13 cellular contexts compared by ENCODE assay signal in genomic region chr11:9214765-9215164, GRCh38. TPM values are rescaled to one million over a fixed set of nuclear protein-coding genes. Genes with fewer than 3 reads are reported as not detected.
DNase-seq lines count a peak whose midpoint lies in the region; ATAC-seq and TF ChIP-seq lines count a peak whose summit lies in the region.
"Had no signal": no experiment of that assay in that cellular context is flagged by ENCODE, and none has a peak within 500 bp of the region (broad histone marks: within the 10 kb centered on the region; RNA-seq: fewer than 3 reads in every experiment).

No MANE protein-coding gene starts in this region.

- H3K9me2 ChIP-seq in HCT116 (ENCODE audit: insufficient read depth) (no peaks in the 10 kb centered on the region), SK-N-SH (no peaks in the 10 kb centered on the region)

- no peak for TF ChIP-seq EP300 in SK-N-SH (IDR thresholded peaks at IDR 0.05; ENCODE audit: borderline replicate concordance in 1 of 2, low read depth in 1 of 2, low read length in 1 of 2)

- H3K9ac ChIP-seq in HCT116 (ENCODE audit: low read length) (no peak overlapping the region), SK-N-SH (no peak overlapping the region), neuronal stem cell (ENCODE audit: low read depth, low read length, poor library complexity) (no peak overlapping the region)

- H4K91ac ChIP-seq in neuronal stem cell (ENCODE audit: low read depth, low read length, poor library complexity), result no peak overlapping the region

- H3K4me1 ChIP-seq in HCT116 (ENCODE audit: control insufficient read depth in 1 of 2, insufficient read depth in 2 of 2, low read length in 2 of 2), result peaks cover 28 to 49% of the 10 kb centered on the region in 2 experiments
- H3K4me1 ChIP-seq in SK-N-SH (ENCODE audit: control insufficient read depth in 1 of 2, insufficient read depth in 2 of 2, low read depth in 1 of 2, low read length in 1 of 2), result peaks cover 0 to 8% of the 10 kb centered on the region in 2 experiments; a peak in 1 of 4 replicates
- peaks cover 0 to 2% of the 10 kb centered on the region in 2 donors for H3K4me1 ChIP-seq in neuronal stem cell (ENCODE audit: control insufficient read depth in 2 of 2, insufficient read depth in 1 of 2, low read depth in 1 of 2, low read length in 2 of 2)

- H3K27ac ChIP-seq in HCT116 (ENCODE audit: low read depth, low read length), result peak overlapping the region; percentile 19; the same call in 1 of the 2 replicates
- H3K27ac ChIP-seq in SK-N-SH (ENCODE audit: low read depth in 2 of 2, low read length in 1 of 2), result no peak overlapping the region
- H3K27ac ChIP-seq in neuronal stem cell (replicated peaks; ENCODE audit: low read length), result no peak overlapping the region
- H3K27ac ChIP-seq: brain microvascular endothelial cell had no signal

- H4K20me1 ChIP-seq in HCT116 (ENCODE audit: insufficient read depth) (no peaks in the 10 kb centered on the region; the same call in 1 of the 2 replicates), SK-N-SH (ENCODE audit: insufficient read depth) (peaks cover 75% of the 10 kb centered on the region)

- H3K14ac ChIP-seq in neuronal stem cell (ENCODE audit: low read length), result no peak overlapping the region

- H3K9me3 ChIP-seq in HCT116 (ENCODE audit: control insufficient read depth in 1 of 2, insufficient read depth in 1 of 2, low read depth in 1 of 2, low read length in 2 of 2) (no peaks in the 10 kb centered on the region), SK-N-SH (no peaks in the 10 kb centered on the region), neuronal stem cell (replicated peaks in 1 of 2; ENCODE audit: control insufficient read depth in 2 of 2, insufficient read depth in 1 of 2, low read depth in 1 of 2, low read length in 2 of 2) (no peaks in the 10 kb centered on the region)

- H3K36me3 ChIP-seq in HCT116 (ENCODE audit: control insufficient read depth in 1 of 2, insufficient read depth in 2 of 2, low read length in 2 of 2) (no peaks in the 10 kb centered on the region), SK-N-SH (replicated peaks in 1 of 2; ENCODE audit: control insufficient read depth in 1 of 2, insufficient read depth in 2 of 2, low read length in 1 of 2) (peaks cover 0 to 10% of the 10 kb centered on the region in 2 experiments), neuronal stem cell (replicated peaks in 1 of 2; ENCODE audit: control insufficient read depth in 2 of 2, insufficient read depth in 2 of 2, low read length in 2 of 2) (peaks cover 0 to 5% of the 10 kb centered on the region in 2 donors)
- H3K36me3 ChIP-seq: brain microvascular endothelial cell had no signal

- 85% methylated on average over 5 of the region's 5 CpGs for WGBS in SK-N-SH (ENCODE audit: low lambda C conversion rate)
- WGBS in neuronal stem cell (ENCODE audit: extremely low coverage in 2 of 2, insufficient read length in 2 of 2, insufficient replicate concordance in 1 of 2), 2 donors, result no CpG with 5 or more reads among the region's 5 CpGs

- no peak overlapping the region for H2BK15ac ChIP-seq in neuronal stem cell (ENCODE audit: low read length)

- ATAC-seq in HCT116, result peak; percentile 55
- no peak for ATAC-seq in esophagus mucosa

- no peak overlapping the region for H3K18ac ChIP-seq in neuronal stem cell (ENCODE audit: low read length)

- H2AK5ac ChIP-seq in neuronal stem cell (ENCODE audit: low read depth, low read length), result no peak overlapping the region

- H2BK5ac ChIP-seq in neuronal stem cell (ENCODE audit: low read length), result no peak overlapping the region

- H3K27me3 ChIP-seq in HCT116 (ENCODE audit: insufficient read depth, low read length) (no peaks in the 10 kb centered on the region), SK-N-SH (ENCODE audit: insufficient read depth) (no peaks in the 10 kb centered on the region), neuronal stem cell (ENCODE audit: control insufficient read depth in 3 of 3, insufficient read depth in 3 of 3, low read depth in 1 of 3, low read length in 3 of 3) (no peaks in the 10 kb centered on the region)
- H3K27me3 ChIP-seq: brain microvascular endothelial cell had no signal

- H3K4me2 ChIP-seq in HCT116 (ENCODE audit: low read length) (peak overlapping the region; percentile 55), SK-N-SH (no peak overlapping the region), neuronal stem cell (ENCODE audit: insufficient read depth, low read length, poor library complexity, severe bottlenecking) (no peak overlapping the region)

- H3F3A ChIP-seq in SK-N-SH (replicated peaks; ENCODE audit: insufficient read depth), result peaks cover 12% of the 10 kb centered on the region

- no TSS peak for BruUV-seq in HCT116 (replicated peaks; lab: Mats Ljungman, UMichigan)

- no peak overlapping the region for H3K4ac ChIP-seq in neuronal stem cell (ENCODE audit: low read length)

- H3K79me2 ChIP-seq in HCT116 (ENCODE audit: insufficient read depth, low read length) (peaks cover 90% of the 10 kb centered on the region), SK-N-SH (ENCODE audit: insufficient read depth) (peaks cover 100% of the 10 kb centered on the region)

- intact Hi-C loops in HCT116 (cut with micrococcal nuclease), result no loop called here

- no peak overlapping the region for H4K8ac ChIP-seq in neuronal stem cell (ENCODE audit: low read depth, low read length)

- no peak overlapping the region for H3K4me3 ChIP-seq in HCT116 (replicated peaks in 1 of 2; ENCODE audit: low read depth in 1 of 2, low read length in 2 of 2)
- H3K4me3 ChIP-seq in SK-N-SH (ENCODE audit: low read depth in 2 of 2, low read length in 1 of 2), result no peak overlapping the region
- H3K4me3 ChIP-seq in fibroblast of the aortic adventitia (ENCODE audit: low read depth, low read length), result no peak overlapping the region
- H3K4me3 ChIP-seq in neuronal stem cell (ENCODE audit: low read length in 2 of 2), result no peak overlapping the region

- peak; percentile 52 for DNase-seq in A172 (ENCODE audit: low spot score)
- DNase-seq in HCT116 (ENCODE audit: low read depth, low spot score), result peak; percentile 18
- DNase-seq in SK-N-SH, result no peak
- DNase-seq in fibroblast of the aortic adventitia (ENCODE audit: low read depth), result peak; percentile 54
- no peak for DNase-seq in epidermal melanocyte (ENCODE audit: insufficient read length, low spot score)
- DNase-seq in hepatic stellate cell (ENCODE audit: low spot score), result no peak
- no peak for DNase-seq in neuronal stem cell (ENCODE audit: low spot score)
- DNase-seq: activated CD4-positive, alpha-beta T cell treated with anti-CD3 and anti-CD28 coated beads for 1 hour; brain microvascular endothelial cell; DMS79; NK-92 treated with Interleukin-12 subunit alpha and Interleukin-12 subunit beta, amount 100 ng/mL, for 24 hours; posterior cingulate gyrus had no signal

- TF ChIP-seq RAD21 in HCT116 (IDR thresholded peaks at IDR 0.05; ENCODE audit: low read depth) (no peak), SK-N-SH (IDR thresholded peaks at IDR 0.05; ENCODE audit: low read length) (no peak)

- peaks cover 4% of the 10 kb centered on the region for H3K79me1 ChIP-seq in neuronal stem cell (ENCODE audit: low read depth, low read length)

- RAD21 ChIA-PET in HCT116 (lab: Charles Lee; ENCODE audit: low non-redundant PET in 1 of 2, low total read pairs in 2 of 2, uncharacterized antibody in 2 of 2, unreplicated experiment in 2 of 2), result no interaction called here

- POLR2A ChIA-PET in HCT116 (lab: Charles Lee), result no interaction called here
- POLR2A ChIA-PET in SK-N-SH (lab: Yijun Ruan, JAX), result no interaction called here

- no peak for TF ChIP-seq POLR2A in HCT116 (IDR thresholded peaks at IDR 0.05; ENCODE audit: borderline replicate concordance, extremely low read depth, insufficient read depth, insufficient read length)

- TF ChIP-seq CTCF in HCT116 (IDR thresholded peaks at IDR 0.05 in 2 of 3, conservative IDR thresholded peaks at IDR 0.05 in 1 of 3; ENCODE audit: borderline replicate concordance in 1 of 3, insufficient read depth in 1 of 3, low read depth in 2 of 3, low read length in 2 of 3), result no peak
- TF ChIP-seq CTCF in SK-N-SH (IDR thresholded peaks at IDR 0.05), result no peak
- no peak for TF ChIP-seq CTCF in fibroblast of the aortic adventitia (IDR thresholded peaks at IDR 0.05; ENCODE audit: insufficient read depth, low read length)

- no peak overlapping the region for H2BK12ac ChIP-seq in neuronal stem cell (ENCODE audit: low read length)

- CTCF ChIA-PET in HCT116 (lab: Charles Lee), result no interaction called here
- CTCF ChIA-PET in SK-N-SH (lab: Yijun Ruan, JAX), result no interaction called here

- H3K23ac ChIP-seq in neuronal stem cell (ENCODE audit: low read depth, low read length, poor library complexity), result no peak overlapping the region

- no peak overlapping the region for H2AFZ ChIP-seq in HCT116 (ENCODE audit: low read depth, low read length, poor library complexity, severe bottlenecking)
- H2AFZ ChIP-seq in SK-N-SH (ENCODE audit: low read depth), result no peak overlapping the region
- no peak overlapping the region for H2AFZ ChIP-seq in neuronal stem cell (ENCODE audit: low read length)

- H2BK120ac ChIP-seq in neuronal stem cell (ENCODE audit: low read depth, low read length), result no peak overlapping the region

TF ChIP-seq in HCT116, 20 proteins besides CTCF, POLR2A, EP300 and RAD21 (continues in another document):
- no peak for TF ChIP-seq ZFX (IDR thresholded peaks at IDR 0.05)
- peak; percentile 24; the same call in 1 of the 2 replicates for TF ChIP-seq JUND (IDR thresholded peaks at IDR 0.05)
- no peak for TF ChIP-seq MAX (IDR thresholded peaks at IDR 0.05)

TF ChIP-seq in SK-N-SH, 30 proteins besides CTCF, POLR2A, EP300 and RAD21:
- TF ChIP-seq FOSL2 (IDR thresholded peaks at IDR 0.05; ENCODE audit: borderline replicate concordance, low read depth) (0 out of 2 replicates have a peak, but pooled peaks have one; percentile 11), POLR2AphosphoS5 (IDR thresholded peaks at IDR 0.05; ENCODE audit: low read depth, low read length) (no peak)

RNA-seq across cellular contexts. Expression of gene DENND5A, which starts 50.4 kb away (rescaled TPM):
- total RNA-seq in A172 (2014; rRNA removed; shearing (Covaris generic)), result 78.1 and 79.4 TPM in 2 replicates
- 48.6 TPM for total RNA-seq in HCT116 (2021; ENCODE audit: unreplicated experiment)
- polyA plus RNA-seq in HCT116 (2012), result 59.6 and 69.9 TPM in 2 replicates
- polyA plus RNA-seq in SK-N-SH (2012; rRNA removed), result 110 and 124 TPM in 2 replicates
- polyA plus RNA-seq in SK-N-SH (2012; cell fraction: cytosol; rRNA removed), result 64.2 and 87.4 TPM in 2 replicates
- 126 and 164 TPM in 2 replicates for polyA plus RNA-seq in SK-N-SH (2012; cell fraction: nucleus; rRNA removed)
- 75.8 and 105 TPM in 2 replicates for total RNA-seq in fibroblast of the aortic adventitia (ENCODE audit: low replicate concordance)
- total RNA-seq in esophagus mucosa, result 13.2 TPM
- 72.7 TPM for polyA plus RNA-seq in neuronal stem cell (2013, experiment 1 of 2)
- 73.8 TPM for polyA plus RNA-seq in neuronal stem cell (2013, experiment 2 of 2)

Comparison
In these comparisons a context has a peak if more than half of its experiments do, and no peak if none do; other contexts are left out.
1. DNase-seq: peak in A172 (single experiment), HCT116 (single experiment) and fibroblast of the aortic adventitia (single experiment); none in SK-N-SH (single experiment), epidermal melanocyte (single experiment), hepatic stellate cell (single experiment) and neuronal stem cell (single experiment).